12 cellular contexts compared by ENCODE assay signal in genomic region chr5:156375895-156376495, GRCh38. TPM values are rescaled to one million over a fixed set of nuclear protein-coding genes. Genes with fewer than 3 reads are reported as not detected.
DNase-seq lines count a peak whose midpoint lies in the region; ATAC-seq and TF ChIP-seq lines count a peak whose summit lies in the region.
"Had no signal": no experiment of that assay in that cellular context is flagged by ENCODE, and none has a peak within 500 bp of the region (broad histone marks: within the 10 kb centered on the region; RNA-seq: fewer than 3 reads in every experiment).

No MANE protein-coding gene starts in this region.

- H3K27me3 Mint-ChIP-seq in stimulated activated naive CD8-positive, alpha-beta T cell treated with anti-CD3 and anti-CD28 coated beads, Interleukin-15, amount 100 ng/mL, for 72 hours = peaks cover 9% of the 10 kb centered on the region
- H3K27me3 Mint-ChIP-seq: B cell had no signal

- H3K4me3 Mint-ChIP-seq in stimulated activated naive CD8-positive, alpha-beta T cell treated with anti-CD3 and anti-CD28 coated beads, Interleukin-15, amount 100 ng/mL, for 72 hours = no peak overlapping the region
- H3K4me3 Mint-ChIP-seq: activated naive CD8-positive, alpha-beta T cell treated with anti-CD3 and anti-CD28 coated beads, Interleukin-2, amount 50 U/mL, for 24 hours; B cell had no signal

- H3K4me1 Mint-ChIP-seq in stimulated activated naive CD8-positive, alpha-beta T cell treated with anti-CD3 and anti-CD28 coated beads, Interleukin-15, amount 100 ng/mL, for 72 hours = no peaks in the 10 kb centered on the region
- H3K4me1 Mint-ChIP-seq: activated naive CD8-positive, alpha-beta T cell treated with anti-CD3 and anti-CD28 coated beads, Interleukin-2, amount 50 U/mL, for 24 hours had no signal

- no peak overlapping the region for H3K27ac Mint-ChIP-seq in stimulated activated naive CD8-positive, alpha-beta T cell treated with anti-CD3 and anti-CD28 coated beads, Interleukin-15, amount 100 ng/mL, for 72 hours
- H3K27ac Mint-ChIP-seq: activated naive CD8-positive, alpha-beta T cell treated with anti-CD3 and anti-CD28 coated beads, Interleukin-2, amount 50 U/mL, for 24 hours; B cell had no signal

- no peak for DNase-seq in H7
- no peak for DNase-seq in KBM-7
- DNase-seq in left lung = no peak
- DNase-seq in stimulated activated naive CD8-positive, alpha-beta T cell treated with anti-CD3 and anti-CD28 coated beads, Interleukin-15, amount 100 ng/mL, for 72 hours = no peak
- DNase-seq: activated naive CD8-positive, alpha-beta T cell treated with anti-CD3 and anti-CD28 coated beads, Interleukin-2, amount 50 U/mL, for 24 hours had no signal

- no peaks in the 10 kb centered on the region for H3K27me3 ChIP-seq in H7 (ENCODE audit: control insufficient read depth, insufficient read depth, low read length)
- H3K27me3 ChIP-seq in left lung = no peaks in the 10 kb centered on the region
- H3K27me3 ChIP-seq: hepatocyte, suprapubic skin had no signal

- H3K27ac ChIP-seq in left lung = no peak overlapping the region
- H3K27ac ChIP-seq: hepatocyte, suprapubic skin had no signal

- no peak overlapping the region for H3K4me3 ChIP-seq in H7 (ENCODE audit: insufficient read depth, low read depth, low read length)
- no peak overlapping the region for H3K4me3 ChIP-seq in left lung
- H3K4me3 ChIP-seq: hepatocyte, suprapubic skin had no signal

- H3K9me3 ChIP-seq in left lung = no peaks in the 10 kb centered on the region
- H3K9me3 ChIP-seq: suprapubic skin had no signal

- in situ Hi-C loops in KBM-7 (cut with MboI; ENCODE audit: low pct_unique_long_range_greater_than_20kb, low sequenced_read_pairs) = no loop called here

- no peaks in the 10 kb centered on the region for H3K4me1 ChIP-seq in left lung
- H3K4me1 ChIP-seq: suprapubic skin had no signal

- H3K36me3 ChIP-seq in H7 (replicated peaks; ENCODE audit: control insufficient read depth, insufficient read depth, low read length) (no peaks in the 10 kb centered on the region), left lung (no peaks in the 10 kb centered on the region)
- H3K36me3 ChIP-seq: suprapubic skin had no signal

- ATAC-seq in GM18519 (IDR thresholded peaks at IDR 0.05; ENCODE audit: low FRiP score, unreplicated experiment) (peak; percentile 39), GM19463 (IDR thresholded peaks at IDR 0.05; ENCODE audit: unreplicated experiment) (peak; percentile 47), HG02759 (IDR thresholded peaks at IDR 0.05; ENCODE audit: unreplicated experiment) (peak; percentile 71), HG03460 (IDR thresholded peaks at IDR 0.05; ENCODE audit: unreplicated experiment) (peak; percentile 61), left lung (no peak)
- no peak for ATAC-seq in stimulated activated naive CD8-positive, alpha-beta T cell treated with anti-CD3 and anti-CD28 coated beads, Interleukin-15, amount 100 ng/mL, for 72 hours
- ATAC-seq: activated naive CD8-positive, alpha-beta T cell treated with anti-CD3 and anti-CD28 coated beads, Interleukin-2, amount 50 U/mL, for 24 hours had no signal

- H3K9me3 Mint-ChIP-seq in stimulated activated naive CD8-positive, alpha-beta T cell treated with anti-CD3 and anti-CD28 coated beads, Interleukin-15, amount 100 ng/mL, for 72 hours = no peaks in the 10 kb centered on the region
- H3K9me3 Mint-ChIP-seq: activated naive CD8-positive, alpha-beta T cell treated with anti-CD3 and anti-CD28 coated beads, Interleukin-2, amount 50 U/mL, for 24 hours had no signal

- no peak for TF ChIP-seq CTCF in left lung (IDR thresholded peaks at IDR 0.05)

- intact Hi-C loops in left lung (cut with DNase I) = no loop called here

RNA-seq across cellular contexts. Expression of gene SGCD, which starts 49.0 kb away (rescaled TPM):
- 0.04 TPM in 1 of 2 replicates, not detected in the other for total RNA-seq in H7 (2014; rRNA removed; shearing (Covaris generic))
- total RNA-seq in left lung = 10 to 100 TPM; 10.4 to 15.5 TPM
- total RNA-seq: B cell had no signal

Comparison
In these comparisons a context has a peak if more than half of its experiments do, and no peak if none do; other contexts are left out.
1. ATAC-seq: peak in GM18519 (single experiment), GM19463 (single experiment), HG02759 (single experiment) and HG03460 (single experiment); none in left lung (single experiment) and stimulated activated naive CD8-positive, alpha-beta T cell treated with anti-CD3 and anti-CD28 coated beads, Interleukin-15, amount 100 ng/mL, for 72 hours (single experiment).
2. RNA of gene SGCD, which starts 49.0 kb away (total RNA-seq): 10.4 to 15.5 TPM in left lung; 0.04 TPM in H7; every median in the first group is over 10 times any median in the second.